Comparison of ENCODE assay signal across 2 cellular contexts in the genomic region with DNA sequence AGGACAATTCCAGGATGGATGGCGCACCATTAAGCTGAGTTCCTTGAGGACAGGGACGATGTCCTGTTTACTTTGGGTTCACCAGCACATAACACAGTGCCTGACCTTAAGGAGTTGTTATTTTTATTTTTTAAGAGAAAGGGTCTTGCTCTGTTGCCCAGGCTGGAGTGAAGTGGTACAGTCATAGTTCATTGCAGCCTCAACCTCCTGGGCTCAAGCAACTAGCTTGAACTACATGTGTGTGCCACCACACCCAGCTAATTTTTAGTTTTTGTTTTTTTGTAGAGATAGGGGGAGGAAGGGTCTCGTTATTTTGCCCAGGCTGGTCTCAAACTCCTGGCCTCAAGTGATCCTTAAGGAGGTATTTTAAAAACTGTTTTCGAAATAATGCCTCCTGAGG.
TF ChIP-seq lines count a peak whose summit lies in the region.

No MANE protein-coding gene starts in this region.

TF ChIP-seq in SK-N-SH, 30 proteins besides CTCF, POLR2A, EP300 and RAD21:
- TF ChIP-seq NFIC (IDR thresholded peaks at IDR 0.05; ENCODE audit: borderline replicate concordance) (no peak), FOXJ3 (CRISPR knock-in tag; IDR thresholded peaks at IDR 0.05) (no peak)
TF ChIP-seq in SK-N-SH: peak in this region for 0.

TF ChIP-seq in SK-N-SH treated with all-trans-retinoic acid at 6 μM for 48 hours, 23 proteins besides CTCF, POLR2A, EP300 and RAD21:
- TF ChIP-seq ZNF8 (CRISPR knock-in tag; IDR thresholded peaks at IDR 0.05) (no peak), CREB5 (CRISPR knock-in tag; IDR thresholded peaks at IDR 0.05; ENCODE audit: low read depth) (no peak), BACH2 (CRISPR knock-in tag; IDR thresholded peaks at IDR 0.05; ENCODE audit: borderline replicate concordance) (no peak), ZC3H10 (CRISPR knock-in tag; IDR thresholded peaks at IDR 0.05) (no peak), OSR1 (CRISPR knock-in tag; IDR thresholded peaks at IDR 0.05) (no peak), SNAI2 (CRISPR knock-in tag; IDR thresholded peaks at IDR 0.05) (no peak), ISL1 (CRISPR knock-in tag; IDR thresholded peaks at IDR 0.05) (no peak), RARB (CRISPR knock-in tag; IDR thresholded peaks at IDR 0.05) (no peak), PATZ1 (CRISPR knock-in tag; IDR thresholded peaks at IDR 0.05; ENCODE audit: borderline replicate concordance) (no peak), ESRRG (CRISPR knock-in tag; IDR thresholded peaks at IDR 0.05) (no peak), GLIS3 (CRISPR knock-in tag; IDR thresholded peaks at IDR 0.05) (no peak), CSDC2 (CRISPR knock-in tag; IDR thresholded peaks at IDR 0.05) (no peak), CSRNP3 (CRISPR knock-in tag; IDR thresholded peaks at IDR 0.05) (no peak), ZFP3 (CRISPR knock-in tag; IDR thresholded peaks at IDR 0.05) (no peak), TCF4 (CRISPR knock-in tag; IDR thresholded peaks at IDR 0.05; ENCODE audit: borderline replicate concordance) (no peak), TOX (CRISPR knock-in tag; IDR thresholded peaks at IDR 0.05; ENCODE audit: borderline replicate concordance) (no peak), ZNF70 (CRISPR knock-in tag; IDR thresholded peaks at IDR 0.05) (no peak), ZFP30 (CRISPR knock-in tag; IDR thresholded peaks at IDR 0.05) (no peak), POU6F1 (CRISPR knock-in tag; IDR thresholded peaks at IDR 0.05; ENCODE audit: borderline replicate concordance, low read depth) (no peak)
